ENCODE assay signal across 8 cellular contexts in genomic region chr16:4315185-4316102, GRCh38. TPM values are rescaled to one million over a fixed set of nuclear protein-coding genes. Genes with fewer than 3 reads are reported as not detected.
DNase-seq lines count a peak whose midpoint lies in the region; ATAC-seq, FAIRE-seq and TF ChIP-seq lines count a peak whose summit lies in the region.

Gene GLIS2 (plus strand): TSS chr16:4316067. CDS start chr16:4332281, 16,214 bp downstream.

- peaks cover 17% of the 10 kb centered on the region for H3K27me3 Mint-ChIP-seq in activated naive CD8-positive, alpha-beta T cell treated with anti-CD3 and anti-CD28 coated beads, Interleukin-2, amount 50 U/mL, for 24 hours
- no peaks in the 10 kb centered on the region for H3K27me3 Mint-ChIP-seq in osteocyte (ENCODE audit: unreplicated experiment)

- peak within 1 kb of the TSS; percentile 42 for H3K27ac Mint-ChIP-seq in activated naive CD8-positive, alpha-beta T cell treated with anti-CD3 and anti-CD28 coated beads, Interleukin-2, amount 50 U/mL, for 24 hours
- H3K27ac Mint-ChIP-seq in osteocyte (ENCODE audit: unreplicated experiment): peak within 1 kb of the TSS; percentile 96

- peak within 1 kb of the TSS; percentile 43 for H3K4me3 ChIP-seq in GM06990 (replicated peaks; ENCODE audit: low read depth, low read length)

- no peak for ATAC-seq in activated naive CD8-positive, alpha-beta T cell treated with anti-CD3 and anti-CD28 coated beads, Interleukin-2, amount 50 U/mL, for 24 hours
- ATAC-seq in Right ventricle myocardium inferior: peak; percentile 82

- intact Hi-C loops in Right ventricle myocardium inferior (cut with DNase I): no loop called here

- TF ChIP-seq POLR2A in GM12892 (IDR thresholded peaks at IDR 0.05; ENCODE audit: low read depth, low read length): no peak

- no peak for FAIRE-seq in GM12892 (lab: Jason Lieb, UNC)

- H3K4me1 Mint-ChIP-seq in activated naive CD8-positive, alpha-beta T cell treated with anti-CD3 and anti-CD28 coated beads, Interleukin-2, amount 50 U/mL, for 24 hours: peaks cover 13% of the 10 kb centered on the region
- H3K4me1 Mint-ChIP-seq in osteocyte (ENCODE audit: unreplicated experiment): peaks cover 48% of the 10 kb centered on the region

- H3K27me3 ChIP-seq in GM06990 (replicated peaks; ENCODE audit: control insufficient read depth, insufficient read depth, low read length): peaks cover 8% of the 10 kb centered on the region

- no peak for TF ChIP-seq CTCF in 22Rv1 (IDR thresholded peaks at IDR 0.05)
- TF ChIP-seq CTCF in GM06990 (IDR thresholded peaks at IDR 0.05; ENCODE audit: insufficient read depth, low read length, poor library complexity, severe bottlenecking): no peak
- TF ChIP-seq CTCF in osteocyte (IDR thresholded peaks at IDR 0.05): no peak

- no peaks in the 10 kb centered on the region for H3K9me3 Mint-ChIP-seq in activated naive CD8-positive, alpha-beta T cell treated with anti-CD3 and anti-CD28 coated beads, Interleukin-2, amount 50 U/mL, for 24 hours
- no peaks in the 10 kb centered on the region for H3K9me3 Mint-ChIP-seq in osteocyte (ENCODE audit: unreplicated experiment)

- H3K36me3 ChIP-seq in GM06990 (ENCODE audit: control insufficient read depth, insufficient read depth, low read length): no peaks in the 10 kb centered on the region

- H3K36me3 Mint-ChIP-seq in activated naive CD8-positive, alpha-beta T cell treated with anti-CD3 and anti-CD28 coated beads, Interleukin-2, amount 50 U/mL, for 24 hours (ENCODE audit: low read depth): no peaks in the 10 kb centered on the region
- no peaks in the 10 kb centered on the region for H3K36me3 Mint-ChIP-seq in osteocyte (ENCODE audit: unreplicated experiment)

- DNase-seq in GM06990 (ENCODE audit: extremely low read depth, insufficient read length) (no peak), NCI-H446 treated with DMSO at 0.1 percent for 48 hours (lab: John Stamatoyannopoulos, UW) (peak; percentile 14), Right ventricle myocardium inferior (ENCODE audit: missing footprints) (peak; percentile 87), osteocyte (ENCODE audit: extremely low spot score, unreplicated experiment) (peak; percentile 93), GOT3 (lab: John Stamatoyannopoulos, UW) (no peak), GM12892 (ENCODE audit: insufficient read length) (no peak)
- DNase-seq in activated naive CD8-positive, alpha-beta T cell treated with anti-CD3 and anti-CD28 coated beads, Interleukin-2, amount 50 U/mL, for 24 hours: no peak

- peak within 1 kb of the TSS; percentile 53 for H3K27ac ChIP-seq in 22Rv1

- H3K4me3 Mint-ChIP-seq in activated naive CD8-positive, alpha-beta T cell treated with anti-CD3 and anti-CD28 coated beads, Interleukin-2, amount 50 U/mL, for 24 hours: peak within 1 kb of the TSS; percentile 76
- H3K4me3 Mint-ChIP-seq in osteocyte (ENCODE audit: unreplicated experiment): peak within 1 kb of the TSS; percentile 84

RNA-seq across cellular contexts. Expression of gene GLIS2, which starts in this region (rescaled TPM):
- total RNA-seq in Right ventricle myocardium inferior (16.0 TPM), osteocyte (58.6 and 59.9 TPM in 2 replicates)
- polyA plus RNA-seq in GM12892 (2012; ENCODE audit: missing spikeins): 0.42 TPM

Comparison
In these comparisons a context has a peak if more than half of its experiments do, and no peak if none do; other contexts are left out.
1. DNase-seq: peak in NCI-H446 treated with DMSO at 0.1 percent for 48 hours (single experiment), Right ventricle myocardium inferior (single experiment) and osteocyte (single experiment); none in GM06990 (single experiment), activated naive CD8-positive, alpha-beta T cell treated with anti-CD3 and anti-CD28 coated beads, Interleukin-2, amount 50 U/mL, for 24 hours (single experiment), GOT3 (single experiment) and GM12892 (single experiment).